In genomic region chr1:7069888-7070287, GRCh38 we compare ENCODE assay signal across 10 cellular contexts.
DNase-seq lines count a peak whose midpoint lies in the region; ATAC-seq and TF ChIP-seq lines count a peak whose summit lies in the region.
"Had no signal": no experiment of that assay in that cellular context is flagged by ENCODE, and none has a peak within 500 bp of the region (broad histone marks: within the 10 kb centered on the region; RNA-seq: fewer than 3 reads in every experiment).

No MANE protein-coding gene starts in this region.

- no peak for TF ChIP-seq POLR2A in gastroesophageal sphincter (IDR thresholded peaks at IDR 0.05)

- H3K4me2 ChIP-seq in neural progenitor cell: peak overlapping the region; percentile 95

- H3K9me3 ChIP-seq in NT2/D1 (ENCODE audit: insufficient read depth, low read length) (no peaks in the 10 kb centered on the region), gastroesophageal sphincter (no peaks in the 10 kb centered on the region), neural progenitor cell (ENCODE audit: low read depth) (no peaks in the 10 kb centered on the region)
- H3K9me3 ChIP-seq: Peyer's patch had no signal

- peaks cover 3% of the 10 kb centered on the region for H3F3A ChIP-seq in neural progenitor cell (ENCODE audit: low read depth)

- peaks cover 20% of the 10 kb centered on the region for H3K27me3 ChIP-seq in NT2/D1 (ENCODE audit: insufficient read depth, insufficient read length)
- peaks cover 7% of the 10 kb centered on the region for H3K27me3 ChIP-seq in gastroesophageal sphincter
- peaks cover 5% of the 10 kb centered on the region for H3K27me3 ChIP-seq in neural progenitor cell
- H3K27me3 ChIP-seq: Peyer's patch had no signal

- H3K27ac Mint-ChIP-seq in neural progenitor cell: no peak overlapping the region
- H3K27ac Mint-ChIP-seq: IgD-negative memory B cell had no signal

- H3K27ac ChIP-seq in gastroesophageal sphincter (no peak overlapping the region), neural progenitor cell (no peak overlapping the region)
- H3K27ac ChIP-seq: Peyer's patch had no signal

- WGBS in gastroesophageal sphincter (ENCODE audit: low coverage in 1 of 2), 2 donors: 0% methylated on average over 3 of the region's 23 CpGs; no CpG with 5 or more reads in 1 of the 2 donors

- no peaks in the 10 kb centered on the region for H3K9me3 Mint-ChIP-seq in neural progenitor cell

- peak overlapping the region; percentile 79 for H3K4me3 Mint-ChIP-seq in neural progenitor cell

- H3K4me3 ChIP-seq in NT2/D1 (ENCODE audit: insufficient read length, low read depth) (peak overlapping the region; percentile 11), gastroesophageal sphincter (peak overlapping the region; percentile 10 to 43), neural progenitor cell (peak overlapping the region; percentile 49)

- peaks cover 24% of the 10 kb centered on the region for H4K20me1 ChIP-seq in neural progenitor cell (ENCODE audit: low read depth)

- TF ChIP-seq CTCF in gastroesophageal sphincter (IDR thresholded peaks at IDR 0.05) (no peak), neural progenitor cell (IDR thresholded peaks at IDR 0.05) (no peak)

- H3K79me2 ChIP-seq in neural progenitor cell (ENCODE audit: low read depth): no peaks in the 10 kb centered on the region

- H3K9ac ChIP-seq in NT2/D1 (ENCODE audit: insufficient read length, low read depth): peak overlapping the region; percentile 50
- H3K9ac ChIP-seq in neural progenitor cell: no peak overlapping the region

- H2AFZ ChIP-seq in neural progenitor cell (replicated peaks): peak overlapping the region; percentile 71

- H3K36me3 ChIP-seq in NT2/D1 (ENCODE audit: insufficient read depth, insufficient read length, low read length): no peaks in the 10 kb centered on the region
- no peaks in the 10 kb centered on the region for H3K36me3 ChIP-seq in gastroesophageal sphincter
- no peaks in the 10 kb centered on the region for H3K36me3 ChIP-seq in neural progenitor cell
- H3K36me3 ChIP-seq: Peyer's patch had no signal

- H3K4me1 ChIP-seq in NT2/D1 (ENCODE audit: insufficient read depth, insufficient read length): peaks cover 5% of the 10 kb centered on the region
- H3K4me1 ChIP-seq in gastroesophageal sphincter: peaks cover 0 to 12% (median 5%) of the 10 kb centered on the region in 3 donors
- H3K4me1 ChIP-seq in neural progenitor cell: peaks cover 4% of the 10 kb centered on the region

- DNase-seq in AG08396 (ENCODE audit: low spot score): peak; percentile 30
- DNase-seq in NT2/D1 (ENCODE audit: low read depth, low spot score): no peak
- DNase-seq in neural progenitor cell (ENCODE audit: low spot score): peak; percentile 77
- no peak for DNase-seq in T-helper 2 cell

- H3K4me1 Mint-ChIP-seq in neural progenitor cell: peaks cover 12% of the 10 kb centered on the region

- H3K27me3 Mint-ChIP-seq in neural progenitor cell (ENCODE audit: insufficient read depth, low read depth): peaks cover 7% of the 10 kb centered on the region

- ATAC-seq in gastroesophageal sphincter (peak; percentile 22), HG03175 (IDR thresholded peaks at IDR 0.05; ENCODE audit: unreplicated experiment) (no peak), HG02763 (IDR thresholded peaks at IDR 0.05; ENCODE audit: unreplicated experiment) (no peak), GM21717 (IDR thresholded peaks at IDR 0.05; ENCODE audit: unreplicated experiment) (no peak)

- no peaks in the 10 kb centered on the region for H3K36me3 Mint-ChIP-seq in neural progenitor cell
- H3K36me3 Mint-ChIP-seq: IgD-negative memory B cell had no signal

- no peak for TF ChIP-seq EP300 in gastroesophageal sphincter (IDR thresholded peaks at IDR 0.05)

Comparison
In these comparisons a context has a peak if more than half of its experiments do, and no peak if none do; other contexts are left out.
1. DNase-seq: peak in AG08396 (single experiment) and neural progenitor cell (single experiment); none in NT2/D1 (single experiment) and T-helper 2 cell (0 of 5).
2. Peak in every context shown above with its lines, with median percentiles within 50 percentile points of each other: H3K4me3 ChIP-seq.